ENCODE assay signal across 29 cellular contexts in the genomic region with DNA sequence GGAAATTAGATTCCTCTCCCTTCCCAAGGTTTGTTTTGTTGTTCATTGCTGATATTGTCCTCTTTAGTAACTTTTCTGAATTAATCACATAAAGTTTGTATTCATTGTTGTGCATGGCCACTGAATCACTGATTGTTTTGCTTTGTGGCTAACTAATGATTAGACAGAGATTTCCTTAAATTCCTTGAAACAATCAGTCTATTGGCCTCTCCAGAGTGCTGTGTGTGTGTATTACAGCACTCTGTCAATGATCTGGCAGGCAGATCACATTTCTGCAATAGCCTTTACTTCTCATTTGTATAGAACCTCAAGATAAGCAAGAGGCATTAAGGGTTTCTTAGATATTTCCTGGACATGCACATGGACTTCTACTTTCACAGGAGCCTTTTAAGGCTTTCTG.
DNase-seq lines count a peak whose midpoint lies in the region; TF ChIP-seq lines count a peak whose summit lies in the region.
"Had no signal": no experiment of that assay in that cellular context is flagged by ENCODE, and none has a peak within 500 bp of the region (broad histone marks: within the 10 kb centered on the region; RNA-seq: fewer than 3 reads in every experiment).

No MANE protein-coding gene starts in this region.

- DNase-seq in AG08395 (ENCODE audit: low spot score), result peak; percentile 7
- peak; percentile 54 for DNase-seq in LHCN-M2 (ENCODE audit: low read depth)
- peak; percentile 47 for DNase-seq in choroid plexus epithelial cell (ENCODE audit: low read depth)
- DNase-seq in globus pallidus (ENCODE audit: low spot score), result peak; percentile 7
- no peak for DNase-seq in NCI-H1092 treated with DMSO at 0.1 percent for 48 hours (lab: John Stamatoyannopoulos, UW)
- no peak for DNase-seq in OCI-M1 (lab: John Stamatoyannopoulos, UW)
- no peak for DNase-seq in ureter (ENCODE audit: low spot score)
- DNase-seq in activated naive CD4-positive, alpha-beta T cell treated with Interleukin-2 at 50 U/mL for 16 hours, result no peak
- DNase-seq: 8988T; activated B cell treated with CpG ODN at 0.5 μM for 24 hours; activated CD4-positive, alpha-beta T cell treated with anti-CD3 and anti-CD28 coated beads, Interleukin-2, amount 10 ng/mL, durations not matched to agents 7 days and 5 days; activated gamma-delta T cell; activated T-cell treated with anti-CD3 and anti-CD28 coated beads, Interleukin-2, amount 50 U/mL, for 1 hour; CD4-positive, alpha-beta T cell; DMS153; esophagus squamous epithelium; head of caudate nucleus; midbrain; naive B cell; NCI-H1105; NCI-H1930; NCI-H526; NK-92 treated with Interleukin-12 subunit alpha and Interleukin-12 subunit beta, amount 100 ng/mL, for 24 hours; PC-9; right lobe of liver; SK-N-SH; stimulated activated CD8-positive, alpha-beta memory T cell treated with anti-CD3 and anti-CD28 coated beads, Interleukin-4, amount 100 ng/mL, for 48 hours; testis; uterus had no signal

- TF ChIP-seq CTCF in choroid plexus epithelial cell (conservative IDR thresholded peaks at IDR 0.05; ENCODE audit: low read depth, low read length), result no peak

- no peak overlapping the region for H3K4me3 ChIP-seq in choroid plexus epithelial cell (ENCODE audit: low read depth, low read length)
- H3K4me3 ChIP-seq: esophagus squamous epithelium, PC-9, right lobe of liver, testis, uterus had no signal

Comparison
In these comparisons a context has a peak if more than half of its experiments do, and no peak if none do; other contexts are left out.
1. DNase-seq: peak in AG08395 (single experiment), LHCN-M2 (single experiment), choroid plexus epithelial cell (single experiment) and globus pallidus (single experiment); none in NCI-H1092 treated with DMSO at 0.1 percent for 48 hours (single experiment), OCI-M1 (single experiment), ureter (single experiment) and activated naive CD4-positive, alpha-beta T cell treated with Interleukin-2 at 50 U/mL for 16 hours (single experiment).